8 cellular contexts compared by ENCODE assay signal in the genomic region with DNA sequence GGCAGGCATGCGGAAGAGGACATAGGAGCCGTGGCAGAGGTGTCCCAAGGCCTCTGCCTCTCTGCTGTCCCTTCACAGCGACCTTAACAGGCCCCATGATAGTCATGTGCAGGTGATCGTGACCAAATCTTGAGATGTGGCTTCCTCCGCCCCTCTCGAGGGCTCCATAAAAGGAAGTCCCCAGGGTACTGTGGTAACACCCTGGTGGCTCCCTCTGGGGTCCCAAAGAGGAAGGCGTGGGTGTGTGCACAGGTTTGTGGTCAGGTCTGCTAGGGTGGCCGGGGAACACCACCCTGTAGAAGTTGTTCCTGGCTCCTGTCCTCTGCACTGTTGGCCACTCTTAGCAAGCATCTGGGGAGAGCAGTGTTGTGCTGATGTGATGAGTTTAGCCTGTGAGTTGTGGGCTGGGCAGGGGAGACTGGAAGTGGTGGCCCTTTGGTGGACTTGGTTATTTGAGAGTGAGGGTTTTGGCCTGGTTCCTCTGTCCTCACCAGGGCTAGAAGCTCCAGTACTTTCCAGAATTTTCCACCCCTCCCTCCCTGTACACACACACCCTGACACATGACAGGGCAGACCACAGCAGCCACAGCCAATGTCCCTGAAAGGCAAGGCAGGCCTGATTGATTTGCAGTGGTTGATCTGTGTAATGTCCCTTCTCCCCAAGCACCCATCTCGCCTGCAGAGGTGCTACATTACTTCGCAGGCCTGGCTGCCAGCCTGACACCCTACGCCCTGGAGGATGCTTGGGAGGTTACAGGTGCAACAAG.
DNase-seq lines count a peak whose midpoint lies in the region; ATAC-seq and FAIRE-seq lines count a peak whose summit lies in the region.

No MANE protein-coding gene starts in this region.

- H3K36me3 Mint-ChIP-seq in CD4-positive, CD25-positive, alpha-beta regulatory T cell: no peaks in the 10 kb centered on the region
- peaks cover 2% of the 10 kb centered on the region for H3K36me3 Mint-ChIP-seq in activated CD8-positive, alpha-beta T cell treated with anti-CD3 and anti-CD28 coated beads, Interleukin-2, amount 10 ng/mL, durations not matched to agents 7 days and 5 days (ENCODE audit: low read depth)

- H3K27me3 Mint-ChIP-seq in CD4-positive, CD25-positive, alpha-beta regulatory T cell: no peaks in the 10 kb centered on the region
- peaks cover 30% of the 10 kb centered on the region for H3K27me3 Mint-ChIP-seq in activated CD8-positive, alpha-beta T cell treated with anti-CD3 and anti-CD28 coated beads, Interleukin-2, amount 10 ng/mL, durations not matched to agents 7 days and 5 days (ENCODE audit: low read depth)

- CTCF ChIA-PET in activated CD8-positive, alpha-beta T cell treated with anti-CD3 and anti-CD28 coated beads, Interleukin-2, amount 10 ng/mL, durations not matched to agents 7 days and 5 days (lab: Charles Lee): no interaction called here

- peak; percentile 48 to 55 for ATAC-seq in CD4-positive, CD25-positive, alpha-beta regulatory T cell (ENCODE audit: low read depth in 2 of 2)
- ATAC-seq in HG03135 (IDR thresholded peaks at IDR 0.05; ENCODE audit: unreplicated experiment): peak; percentile 92
- ATAC-seq in activated CD8-positive, alpha-beta T cell treated with anti-CD3 and anti-CD28 coated beads, Interleukin-2, amount 10 ng/mL, durations not matched to agents 7 days and 5 days: peak; percentile 87

- peaks cover 0 to 3% (median 2%) of the 10 kb centered on the region in 7 donors for H3K9me3 Mint-ChIP-seq in CD4-positive, CD25-positive, alpha-beta regulatory T cell
- peaks cover 7% of the 10 kb centered on the region for H3K9me3 Mint-ChIP-seq in activated CD8-positive, alpha-beta T cell treated with anti-CD3 and anti-CD28 coated beads, Interleukin-2, amount 10 ng/mL, durations not matched to agents 7 days and 5 days (ENCODE audit: insufficient read depth)

- H3K4me3 ChIP-seq in CD4-positive, CD25-positive, alpha-beta regulatory T cell (ENCODE audit: low read depth, low read length): no peak overlapping the region
- no peak overlapping the region for H3K4me3 ChIP-seq in SJCRH30

- H3K4me3 Mint-ChIP-seq in CD4-positive, CD25-positive, alpha-beta regulatory T cell: peak overlapping the region in 2 of 4 donors; percentile 31 to 36
- peak overlapping the region; percentile 61 for H3K4me3 Mint-ChIP-seq in activated CD8-positive, alpha-beta T cell treated with anti-CD3 and anti-CD28 coated beads, Interleukin-2, amount 10 ng/mL, durations not matched to agents 7 days and 5 days

- no peaks in the 10 kb centered on the region for H3K9me3 ChIP-seq in CD4-positive, CD25-positive, alpha-beta regulatory T cell (ENCODE audit: control insufficient read depth in 2 of 2, low read length in 2 of 2)
- no peaks in the 10 kb centered on the region for H3K9me3 ChIP-seq in SJCRH30 (replicated peaks)

- POLR2A ChIA-PET in activated CD8-positive, alpha-beta T cell treated with anti-CD3 and anti-CD28 coated beads, Interleukin-2, amount 10 ng/mL, durations not matched to agents 7 days and 5 days (lab: Charles Lee): no interaction called here

- peak overlapping the region in 1 of 3 donors; percentile 39 for H3K27ac Mint-ChIP-seq in CD4-positive, CD25-positive, alpha-beta regulatory T cell
- peak overlapping the region; percentile 83 for H3K27ac Mint-ChIP-seq in activated CD8-positive, alpha-beta T cell treated with anti-CD3 and anti-CD28 coated beads, Interleukin-2, amount 10 ng/mL, durations not matched to agents 7 days and 5 days

- H3K36me3 ChIP-seq in CD4-positive, CD25-positive, alpha-beta regulatory T cell (ENCODE audit: control insufficient read depth, insufficient read depth, low read length): no peaks in the 10 kb centered on the region
- no peaks in the 10 kb centered on the region for H3K36me3 ChIP-seq in SJCRH30

- peaks cover 20% of the 10 kb centered on the region for H3K4me1 ChIP-seq in CD4-positive, CD25-positive, alpha-beta regulatory T cell (ENCODE audit: control insufficient read depth, insufficient read depth, low read length, poor library complexity, severe bottlenecking)
- H3K4me1 ChIP-seq in SJCRH30: no peaks in the 10 kb centered on the region

- H3K27me3 ChIP-seq in CD4-positive, CD25-positive, alpha-beta regulatory T cell (ENCODE audit: control insufficient read depth, insufficient read depth, low read length): no peaks in the 10 kb centered on the region
- H3K27me3 ChIP-seq in SJCRH30: no peaks in the 10 kb centered on the region

- DNase-seq in CD4-positive, CD25-positive, alpha-beta regulatory T cell: peak in 2 of 3 donors; percentile 5 to 70
- DNase-seq in GM19239 (ENCODE audit: insufficient read length, low spot score) (peak; percentile 52), DMS79 treated with DMSO at 0.1 percent for 48 hours (lab: John Stamatoyannopoulos, UW) (no peak), SJCRH30 (no peak), NCI-H510A treated with DMSO at 0.1 percent for 48 hours (lab: John Stamatoyannopoulos, UW) (no peak), NCI-H1694 (lab: John Stamatoyannopoulos, UW) (no peak)
- peak; percentile 82 for DNase-seq in activated CD8-positive, alpha-beta T cell treated with anti-CD3 and anti-CD28 coated beads, Interleukin-2, amount 10 ng/mL, durations not matched to agents 7 days and 5 days

- H3K4me1 Mint-ChIP-seq in CD4-positive, CD25-positive, alpha-beta regulatory T cell: peaks cover 0 to 36% (median 13%) of the 10 kb centered on the region in 4 donors
- peaks cover 48% of the 10 kb centered on the region for H3K4me1 Mint-ChIP-seq in activated CD8-positive, alpha-beta T cell treated with anti-CD3 and anti-CD28 coated beads, Interleukin-2, amount 10 ng/mL, durations not matched to agents 7 days and 5 days (ENCODE audit: low read depth)

- FAIRE-seq in GM19239 (lab: Jason Lieb, UNC): peak; percentile 99

- H3K27ac ChIP-seq in CD4-positive, CD25-positive, alpha-beta regulatory T cell (ENCODE audit: insufficient read depth, low read length, poor library complexity, severe bottlenecking): peak overlapping the region; percentile 35
- H3K27ac ChIP-seq in SJCRH30: no peak overlapping the region

Comparison
In these comparisons a context has a peak if more than half of its experiments do, and no peak if none do; other contexts are left out.
1. DNase-seq: peak in CD4-positive, CD25-positive, alpha-beta regulatory T cell (2 of 3), GM19239 (single experiment) and activated CD8-positive, alpha-beta T cell treated with anti-CD3 and anti-CD28 coated beads, Interleukin-2, amount 10 ng/mL, durations not matched to agents 7 days and 5 days (single experiment); none in DMS79 treated with DMSO at 0.1 percent for 48 hours (single experiment), SJCRH30 (0 of 2), NCI-H510A treated with DMSO at 0.1 percent for 48 hours (single experiment) and NCI-H1694 (single experiment).
2. Peak in every context shown above with its lines, with median percentiles within 50 percentile points of each other: ATAC-seq.